Comparison of ENCODE assay signal across 8 cellular contexts in the genomic region with DNA sequence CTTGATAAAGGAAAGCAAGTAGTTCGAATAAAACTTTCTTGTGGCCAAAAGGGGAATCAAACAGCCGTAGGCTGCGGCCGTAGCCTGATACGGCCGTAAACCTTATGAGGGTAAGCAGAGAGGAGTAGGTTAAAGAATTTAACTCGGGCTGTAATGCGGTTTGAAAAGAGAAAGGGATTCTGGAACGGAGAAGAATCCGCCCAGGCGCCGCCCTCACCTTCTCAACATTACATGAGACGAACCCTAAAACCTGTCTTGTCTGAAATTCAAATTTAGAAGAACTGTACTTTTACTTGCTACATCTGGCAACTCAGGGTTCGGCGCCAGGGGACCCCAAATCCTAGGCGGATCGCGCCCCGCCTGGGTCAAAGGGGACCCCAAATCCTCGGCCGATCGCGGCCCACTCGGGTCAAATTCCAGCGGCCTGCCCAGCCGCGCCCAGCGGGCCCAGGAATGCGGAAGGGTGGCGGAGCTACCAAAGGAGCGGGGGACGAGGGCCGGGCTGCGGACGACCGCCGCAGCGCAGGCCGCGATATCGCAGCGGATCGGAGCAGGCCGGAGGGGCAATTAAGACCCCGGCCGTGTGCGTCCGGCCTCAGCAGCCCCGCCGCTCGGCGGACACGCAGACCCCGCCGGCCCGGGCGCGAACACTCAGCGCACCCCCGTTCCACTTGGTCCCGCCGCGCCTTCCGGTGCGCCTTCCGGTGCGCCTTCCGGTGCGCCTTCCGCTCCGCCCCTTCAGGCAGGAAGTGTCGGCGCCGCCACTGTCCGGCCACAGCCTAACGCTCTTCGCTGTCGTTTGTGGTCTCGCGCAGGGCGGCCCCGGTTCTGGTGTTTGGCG. TPM values are rescaled to one million over a fixed set of nuclear protein-coding genes. Genes with fewer than 3 reads are reported as not detected.
DNase-seq lines count a peak whose midpoint lies in the region; ATAC-seq and TF ChIP-seq lines count a peak whose summit lies in the region.

A gene (plus strand): TSS at position 741 of the 841 bp plus-strand sequence. CDS start 10,766 bp downstream, outside the sequence.

- peak within 1 kb of the TSS; percentile 93 to 99 (median 98) for H3K4me3 Mint-ChIP-seq in naive B cell

- intact Hi-C loops in esophagus squamous epithelium (cut with DNase I): loop anchor here (10.0 kb wide), 1 partner anchor 193 kb away; a partner anchor contains a TSS

- in situ Hi-C loops in Caki2 (cut with HindIII; ENCODE audit: low pct_unique_long_range_greater_than_20kb, low sequenced_read_pairs): no loop called here

- no peaks in the 10 kb centered on the region for H3K27me3 ChIP-seq in esophagus squamous epithelium

- no peak for TF ChIP-seq CTCF in esophagus squamous epithelium (IDR thresholded peaks at IDR 0.05)

- H3K27me3 Mint-ChIP-seq in naive B cell: no peaks in the 10 kb centered on the region

- peaks cover 12 to 61% (median 34%) of the 10 kb centered on the region in 3 donors for H3K4me1 ChIP-seq in esophagus squamous epithelium

- H3K27ac ChIP-seq in esophagus squamous epithelium: peak within 1 kb of the TSS; percentile 95 to 98 (median 98)

- H3K9me3 Mint-ChIP-seq in naive B cell: no peaks in the 10 kb centered on the region

- H3K4me1 Mint-ChIP-seq in naive B cell: peaks cover 66 to 82% (median 75%) of the 10 kb centered on the region in 3 donors

- ATAC-seq in GM19463 (IDR thresholded peaks at IDR 0.05; ENCODE audit: unreplicated experiment) (peak; percentile 84), naive B cell (ENCODE audit: low read depth in 2 of 2) (peak; percentile 81 to 82)

- peaks cover 0 to 26% (median 11%) of the 10 kb centered on the region in 3 donors for H3K36me3 ChIP-seq in esophagus squamous epithelium

- 0 to 1% methylated on average over 19 to 21 of the region's 83 CpGs for WGBS in esophagus squamous epithelium, 2 donors

- peak in 3 of 4 donors; percentile 72 to 88 (median 80) for TF ChIP-seq POLR2A in esophagus squamous epithelium (IDR thresholded peaks at IDR 0.05)

- H3K4me3 ChIP-seq in esophagus squamous epithelium: peak within 1 kb of the TSS; percentile 74 to 92 (median 82)

- peaks cover under 1 to 9% of the 10 kb centered on the region in 2 donors for H3K36me3 Mint-ChIP-seq in naive B cell

- H3K27ac Mint-ChIP-seq in naive B cell: peak within 1 kb of the TSS; percentile 98 to 100 (median 99)

- DNase-seq in Caki2 (ENCODE audit: low read depth) (peak; percentile 87), HK-2 (ENCODE audit: unreplicated experiment) (peak; percentile 78), esophagus squamous epithelium (lab: John Stamatoyannopoulos, UW) (peak; percentile 11), naive B cell (peak; percentile 86)
- peak; percentile 85 to 86 for DNase-seq in activated T-cell treated with anti-CD3 and anti-CD28 coated beads, Interleukin-2, amount 50 U/mL, for 48 hours
- DNase-seq in stimulated activated naive CD4-positive, alpha-beta T cell (lab: John Stamatoyannopoulos, UW): peak; percentile 68 to 97 (median 87)

- no peaks in the 10 kb centered on the region for H3K9me3 ChIP-seq in esophagus squamous epithelium

TF ChIP-seq in PFSK-1, 5 proteins besides CTCF, POLR2A, EP300 and RAD21:
- TF ChIP-seq POLR2AphosphoS5 (IDR thresholded peaks at IDR 0.05; ENCODE audit: low read depth, low read length) (peak; percentile 78), FOXP2 (optimal IDR thresholded peaks at IDR 0.05; ENCODE audit: borderline replicate concordance, extremely low read depth, extremely low read length, insufficient read depth) (peak; percentile 73), TAF1 (IDR thresholded peaks at IDR 0.05; ENCODE audit: borderline replicate concordance, insufficient read depth, low read length) (peak; percentile 2; the same call in 1 of the 2 replicates), SIN3A (IDR thresholded peaks at IDR 0.05; ENCODE audit: borderline replicate concordance, insufficient read depth, low read length) (peak; percentile 52; the same call in 1 of the 2 replicates)
- TF ChIP-seq, protein P1, sequence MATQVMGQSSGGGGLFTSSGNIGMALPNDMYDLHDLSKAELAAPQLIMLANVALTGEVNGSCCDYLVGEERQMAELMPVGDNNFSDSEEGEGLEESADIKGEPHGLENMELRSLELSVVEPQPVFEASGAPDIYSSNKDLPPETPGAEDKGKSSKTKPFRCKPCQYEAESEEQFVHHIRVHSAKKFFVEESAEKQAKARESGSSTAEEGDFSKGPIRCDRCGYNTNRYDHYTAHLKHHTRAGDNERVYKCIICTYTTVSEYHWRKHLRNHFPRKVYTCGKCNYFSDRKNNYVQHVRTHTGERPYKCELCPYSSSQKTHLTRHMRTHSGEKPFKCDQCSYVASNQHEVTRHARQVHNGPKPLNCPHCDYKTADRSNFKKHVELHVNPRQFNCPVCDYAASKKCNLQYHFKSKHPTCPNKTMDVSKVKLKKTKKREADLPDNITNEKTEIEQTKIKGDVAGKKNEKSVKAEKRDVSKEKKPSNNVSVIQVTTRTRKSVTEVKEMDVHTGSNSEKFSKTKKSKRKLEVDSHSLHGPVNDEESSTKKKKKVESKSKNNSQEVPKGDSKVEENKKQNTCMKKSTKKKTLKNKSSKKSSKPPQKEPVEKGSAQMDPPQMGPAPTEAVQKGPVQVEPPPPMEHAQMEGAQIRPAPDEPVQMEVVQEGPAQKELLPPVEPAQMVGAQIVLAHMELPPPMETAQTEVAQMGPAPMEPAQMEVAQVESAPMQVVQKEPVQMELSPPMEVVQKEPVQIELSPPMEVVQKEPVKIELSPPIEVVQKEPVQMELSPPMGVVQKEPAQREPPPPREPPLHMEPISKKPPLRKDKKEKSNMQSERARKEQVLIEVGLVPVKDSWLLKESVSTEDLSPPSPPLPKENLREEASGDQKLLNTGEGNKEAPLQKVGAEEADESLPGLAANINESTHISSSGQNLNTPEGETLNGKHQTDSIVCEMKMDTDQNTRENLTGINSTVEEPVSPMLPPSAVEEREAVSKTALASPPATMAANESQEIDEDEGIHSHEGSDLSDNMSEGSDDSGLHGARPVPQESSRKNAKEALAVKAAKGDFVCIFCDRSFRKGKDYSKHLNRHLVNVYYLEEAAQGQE (IDR thresholded peaks at IDR 0.05; ENCODE audit: insufficient read depth in 1 of 2, low read depth in 2 of 2, low read length in 2 of 2): no peak

RNA-seq across cellular contexts. Expression of the gene that starts here (rescaled TPM):
- total RNA-seq in Caki2 (2014; rRNA removed; shearing (Covaris generic); ENCODE audit: low replicate concordance): 492 and 553 TPM in 2 replicates
- 144 TPM for polyA plus RNA-seq in PFSK-1 (2012; ENCODE audit: insufficient read length, low read depth)
- 100 to 1,000 TPM; 362 to 430 (median 386) TPM for total RNA-seq in esophagus squamous epithelium
- 100 to 1,000 TPM; 574 to 848 (median 647) TPM for polyA plus RNA-seq in naive B cell (ENCODE audit: low read depth in 6 of 6)

Comparison
In these comparisons a context has a peak if more than half of its experiments do, and no peak if none do; other contexts are left out.
1. Peak in every context shown above with its lines: DNase-seq, ATAC-seq, H3K4me3 ChIP-seq and H3K27ac ChIP-seq.
2. DNase-seq: peak in every context shown above with its lines; median percentile 87 in Caki2; 87 in stimulated activated naive CD4-positive, alpha-beta T cell; 86 in naive B cell; 86 in activated T-cell treated with anti-CD3 and anti-CD28 coated beads, Interleukin-2, amount 50 U/mL, for 48 hours; 78 in HK-2; 11 in esophagus squamous epithelium.